In genomic region chr1:17001760-17002523, GRCh38 we compare ENCODE assay signal across 24 cellular contexts. TPM values are rescaled to one million over a fixed set of nuclear protein-coding genes. Genes with fewer than 3 reads are reported as not detected.
"Had no signal": no experiment of that assay in that cellular context is flagged by ENCODE, and none has a peak within 500 bp of the region (broad histone marks: within the 10 kb centered on the region; RNA-seq: fewer than 3 reads in every experiment).

No MANE protein-coding gene starts in this region.

- ATAC-seq: foreskin keratinocyte; left ventricle myocardium superior; lower lobe of right lung; naive thymus-derived CD8-positive, alpha-beta T cell; pancreas; sciatic nerve; stimulated activated effector memory CD8-positive, alpha-beta T cell treated with anti-CD3 and anti-CD28 coated beads, Interleukin-12 subunit alpha, Interleukin-12 subunit beta, amount 100 ng/mL, for 72 hours had no signal

- FAIRE-seq: keratinocyte, pancreas, urothelium cell line had no signal

- H3K4me1 ChIP-seq: colonic mucosa, esophagus muscularis mucosa, lower lobe of right lung, pancreas, upper lobe of left lung had no signal

- H3K9me3 ChIP-seq: colonic mucosa, esophagus muscularis mucosa, lower lobe of right lung, pancreas, thoracic aorta, tibial nerve, upper lobe of left lung had no signal

- H3K27me3 ChIP-seq: colonic mucosa, esophagus muscularis mucosa, foreskin keratinocyte, pancreas, tibial nerve, upper lobe of left lung had no signal

- H3K4me3 ChIP-seq: colonic mucosa, esophagus muscularis mucosa, lower lobe of right lung, pancreas, smooth muscle cell, thoracic aorta, tibial nerve, upper lobe of left lung had no signal

- H3K4me2 ChIP-seq: smooth muscle cell had no signal

- H3K27ac ChIP-seq: colonic mucosa, esophagus muscularis mucosa, foreskin keratinocyte, lower lobe of right lung, pancreas, thoracic aorta, tibial nerve, upper lobe of left lung had no signal

- H3K36me3 ChIP-seq: colonic mucosa had no signal

- DNase-seq: colonic mucosa; effector CD8-positive, alpha-beta T cell; endodermal cell; foreskin keratinocyte; glutamatergic neuron; left ventricle myocardium superior; lower lobe of right lung; naive thymus-derived CD8-positive, alpha-beta T cell; occipital lobe; pancreas; retina; stimulated activated CD4-positive, alpha-beta T cell treated with anti-CD3 and anti-CD28 coated beads, Interleukin-12 subunit alpha, Interleukin-12 subunit beta, amount 100 ng/mL, for 4 hours; stimulated activated CD4-positive, alpha-beta T cell treated with anti-CD3 and anti-CD28 coated beads, Interleukin-2, amount 100 ng/mL, for 24 hours; stimulated activated CD4-positive, alpha-beta T cell treated with anti-CD3 and anti-CD28 coated beads, Interleukin-4, amount 100 ng/mL, for 24 hours; stimulated activated naive CD4-positive, alpha-beta T cell treated with Interleukin-2 at 50 U/mL for 16 hours had no signal

RNA-seq across cellular contexts. Expression of gene MFAP2, which starts 21.5 kb away (rescaled TPM):
- total RNA-seq: naive thymus-derived CD8-positive, alpha-beta T cell had no signal
